In genomic region chr12:89059721-89060120, GRCh38 we compare ENCODE assay signal across 18 cellular contexts.
DNase-seq lines count a peak whose midpoint lies in the region; ATAC-seq and TF ChIP-seq lines count a peak whose summit lies in the region.
"Had no signal": no experiment of that assay in that cellular context is flagged by ENCODE, and none has a peak within 500 bp of the region (broad histone marks: within the 10 kb centered on the region; RNA-seq: fewer than 3 reads in every experiment).

No MANE protein-coding gene starts in this region.

- H3K4me3 ChIP-seq in MG63 = no peak overlapping the region
- H3K4me3 ChIP-seq in parathyroid adenoma (ENCODE audit: low read depth, low read length) = no peak overlapping the region
- H3K4me3 ChIP-seq: Peyer's patch, uterus had no signal

- H3K36me3 ChIP-seq in MG63 = no peaks in the 10 kb centered on the region
- H3K36me3 ChIP-seq in parathyroid adenoma (ENCODE audit: control insufficient read depth, insufficient read depth, low read length) = no peaks in the 10 kb centered on the region
- H3K36me3 ChIP-seq: Peyer's patch, uterus had no signal

- H3K4me1 ChIP-seq in parathyroid adenoma = peaks cover 24% of the 10 kb centered on the region
- H3K4me1 ChIP-seq in foreskin keratinocyte = peaks cover 10% of the 10 kb centered on the region
- H3K4me1 ChIP-seq: uterus had no signal

- no peak overlapping the region for H3K27ac Mint-ChIP-seq in activated CD8-positive, alpha-beta T cell treated with anti-CD3 and anti-CD28 coated beads for 36 hours
- H3K27ac Mint-ChIP-seq: endodermal cell had no signal

- H3K36me3 Mint-ChIP-seq in activated CD8-positive, alpha-beta T cell treated with anti-CD3 and anti-CD28 coated beads for 36 hours (ENCODE audit: low read depth) = no peaks in the 10 kb centered on the region

- intact Hi-C loops in activated CD8-positive, alpha-beta T cell treated with anti-CD3 and anti-CD28 coated beads for 36 hours (cut with micrococcal nuclease) = no loop called here

- no peak for ATAC-seq in foreskin keratinocyte
- ATAC-seq in activated CD8-positive, alpha-beta T cell treated with anti-CD3 and anti-CD28 coated beads for 36 hours = no peak

- TF ChIP-seq CTCF in parathyroid adenoma (IDR thresholded peaks at IDR 0.05) = no peak
- no peak for TF ChIP-seq CTCF in RWPE1 (conservative IDR thresholded peaks at IDR 0.05; ENCODE audit: low read depth)
- TF ChIP-seq CTCF in foreskin keratinocyte (conservative IDR thresholded peaks at IDR 0.05) = no peak
- TF ChIP-seq CTCF in activated CD8-positive, alpha-beta T cell treated with anti-CD3 and anti-CD28 coated beads for 36 hours (IDR thresholded peaks at IDR 0.05) = no peak

- H3K4me3 Mint-ChIP-seq in activated CD8-positive, alpha-beta T cell treated with anti-CD3 and anti-CD28 coated beads for 36 hours = no peak overlapping the region
- H3K4me3 Mint-ChIP-seq: central memory CD8-positive, alpha-beta T cell; endodermal cell had no signal

- no peak overlapping the region for H3K4me2 ChIP-seq in parathyroid adenoma (ENCODE audit: low read length)

- H3K27me3 Mint-ChIP-seq in activated CD8-positive, alpha-beta T cell treated with anti-CD3 and anti-CD28 coated beads for 36 hours = peaks cover 8% of the 10 kb centered on the region

- H2AFZ ChIP-seq in parathyroid adenoma = peak overlapping the region; percentile 19

- POLR2A ChIA-PET in RWPE1 (lab: Yijun Ruan, JAX; ENCODE audit: low non-redundant PET) = no interaction called here
- POLR2A ChIA-PET in activated CD8-positive, alpha-beta T cell treated with anti-CD3 and anti-CD28 coated beads for 36 hours (lab: Charles Lee) = no interaction called here

- H3K79me2 ChIP-seq in parathyroid adenoma = no peaks in the 10 kb centered on the region

- no peak overlapping the region for H3K27ac ChIP-seq in parathyroid adenoma
- H3K27ac ChIP-seq in RWPE1 = no peak overlapping the region
- no peak overlapping the region for H3K27ac ChIP-seq in foreskin keratinocyte
- H3K27ac ChIP-seq: Peyer's patch, uterus had no signal

- H3K9me3 ChIP-seq in MG63 (no peaks in the 10 kb centered on the region), parathyroid adenoma (ENCODE audit: control insufficient read depth, low read length) (no peaks in the 10 kb centered on the region)
- H3K9me3 ChIP-seq: Peyer's patch, uterus had no signal

- H3K27me3 ChIP-seq in MG63 = no peaks in the 10 kb centered on the region
- no peaks in the 10 kb centered on the region for H3K27me3 ChIP-seq in parathyroid adenoma (ENCODE audit: control insufficient read depth, insufficient read depth, low read length)
- no peaks in the 10 kb centered on the region for H3K27me3 ChIP-seq in foreskin keratinocyte
- H3K27me3 ChIP-seq: Peyer's patch, uterus had no signal

- CTCF ChIA-PET in RWPE1 (lab: Yijun Ruan, JAX) = interaction anchor here (0.7 kb wide), 1 partner anchor 403 kb away, joined by 3 read pairs; no protein-coding TSS in a partner anchor
- CTCF ChIA-PET in activated CD8-positive, alpha-beta T cell treated with anti-CD3 and anti-CD28 coated beads for 36 hours (lab: Charles Lee) = interaction anchor here (1.1 to 2.3 kb wide), 2 partner anchors 9 to 42 kb away, joined by 3 to 6 read pairs; no protein-coding TSS in a partner anchor

- peak; percentile 32 for DNase-seq in COR-L47 (lab: John Stamatoyannopoulos, UW)
- DNase-seq in MG63 = peak; percentile 14
- DNase-seq in iPS-NIHi7 (ENCODE audit: extremely low spot score) = peak; percentile 16
- DNase-seq in RWPE1 (ENCODE audit: low spot score) = no peak
- DNase-seq in foreskin keratinocyte = no peak
- DNase-seq in activated CD8-positive, alpha-beta T cell treated with anti-CD3 and anti-CD28 coated beads for 36 hours = no peak
- DNase-seq: activated CD4-positive, alpha-beta T cell treated with anti-CD3 and anti-CD28 coated beads for 48 hours; activated CD8-positive, alpha-beta memory T cell treated with anti-CD3 and anti-CD28 coated beads, Interleukin-2, amount 50 U/mL, for 4 hours; amniotic stem cell; endodermal cell; hypothalamus; NCI-H1105; NCI-H2171; Peyer's patch; stimulated activated CD8-positive, alpha-beta memory T cell treated with anti-CD3 and anti-CD28 coated beads, Interleukin-4, amount 100 ng/mL, for 48 hours; uterus had no signal

- H3K9me3 Mint-ChIP-seq in activated CD8-positive, alpha-beta T cell treated with anti-CD3 and anti-CD28 coated beads for 36 hours = no peaks in the 10 kb centered on the region
- H3K9me3 Mint-ChIP-seq: central memory CD8-positive, alpha-beta T cell; endodermal cell had no signal

- H3K9ac ChIP-seq in parathyroid adenoma = no peak overlapping the region

- peaks cover 12% of the 10 kb centered on the region for H3K4me1 Mint-ChIP-seq in activated CD8-positive, alpha-beta T cell treated with anti-CD3 and anti-CD28 coated beads for 36 hours (ENCODE audit: low read depth)
- H3K4me1 Mint-ChIP-seq: central memory CD8-positive, alpha-beta T cell had no signal

Comparison
In these comparisons a context has a peak if more than half of its experiments do, and no peak if none do; other contexts are left out.
1. DNase-seq: peak in COR-L47 (single experiment), MG63 (single experiment) and iPS-NIHi7 (single experiment); none in RWPE1 (single experiment), foreskin keratinocyte (0 of 2) and activated CD8-positive, alpha-beta T cell treated with anti-CD3 and anti-CD28 coated beads for 36 hours (single experiment).